Comparison of ENCODE assay signal across 26 cellular contexts in the genomic region with DNA sequence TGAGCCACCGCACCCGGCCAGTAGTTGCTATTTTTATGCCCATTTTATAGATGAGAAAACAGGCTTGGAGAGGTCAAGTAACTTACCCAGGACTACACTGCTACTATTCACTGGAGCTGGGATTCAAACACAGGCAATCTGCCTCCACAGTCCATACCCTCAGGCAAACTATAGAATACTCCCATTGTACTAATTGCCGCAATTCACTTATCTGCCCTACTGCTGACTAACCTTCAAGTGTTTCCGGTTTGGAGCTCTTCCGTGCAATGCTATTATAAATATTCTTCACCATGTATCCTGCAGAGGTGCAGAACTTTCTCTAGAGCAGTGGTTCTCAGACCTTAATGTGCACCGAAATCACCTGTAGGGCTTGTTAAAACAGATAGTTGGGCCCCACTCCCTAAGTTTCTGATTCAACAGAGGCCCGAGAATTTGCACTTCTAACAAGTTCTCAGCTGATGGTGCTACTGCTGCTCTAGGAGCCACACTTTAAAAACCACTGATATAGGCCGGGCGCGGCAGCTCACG. TPM values are rescaled to one million over a fixed set of nuclear protein-coding genes. Genes with fewer than 3 reads are reported as not detected.
A peak's percentile ranks its signal among the peaks of the same experiment; 100 is the strongest.
DNase-seq lines count a peak whose midpoint lies in the region; ATAC-seq, FAIRE-seq and TF ChIP-seq lines count a peak whose summit lies in the region.
"Had no signal": no experiment of that assay in that cellular context is flagged by ENCODE, and none has a peak within 500 bp of the region (broad histone marks: within the 10 kb centered on the region; RNA-seq: fewer than 3 reads in every experiment).

No MANE protein-coding gene starts in this region.

- H3K4me1 ChIP-seq in HUES48 (ENCODE audit: control insufficient read depth, insufficient read depth, low read length), result peaks cover 17% of the 10 kb centered on the region
- H3K4me1 ChIP-seq in H1 (replicated peaks in 1 of 4; ENCODE audit: control insufficient read depth in 3 of 4, insufficient read depth in 4 of 4, low read length in 3 of 4), result peaks cover 3 to 11% (median 7%) of the 10 kb centered on the region in 4 experiments

- TF ChIP-seq EP300 in H1 (IDR thresholded peaks at IDR 0.05; ENCODE audit: borderline replicate concordance in 1 of 2, low read depth in 2 of 2, low read length in 2 of 2), result no peak

- H2BK20ac ChIP-seq in H1 (ENCODE audit: low read length), result no peak overlapping the region

- no peak overlapping the region for H2AFZ ChIP-seq in H1 (ENCODE audit: low read length)

- H3K36me3 Mint-ChIP-seq in neural crest cell (ENCODE audit: low read depth), result no peaks in the 10 kb centered on the region
- peaks cover 5% of the 10 kb centered on the region; the same call in 1 of the 2 replicates for H3K36me3 Mint-ChIP-seq in HFFc6 (ENCODE audit: low read depth)

- H2BK120ac ChIP-seq in H1 (replicated peaks; ENCODE audit: low read depth, low read length), result no peak overlapping the region

- no peak overlapping the region for H3K14ac ChIP-seq in H1 (ENCODE audit: insufficient read length)

- H3K4me1 Mint-ChIP-seq in neural crest cell (peaks cover 31% of the 10 kb centered on the region), HFFc6 (ENCODE audit: low read depth) (peaks cover 32% of the 10 kb centered on the region)

- no peak overlapping the region for H4K8ac ChIP-seq in H1 (ENCODE audit: extremely low read depth, insufficient read depth, low read length)

- H3K4me3 Mint-ChIP-seq in neural crest cell (peak overlapping the region; percentile 80), HFFc6 (no peak overlapping the region)
- H3K4me3 Mint-ChIP-seq: activated naive CD4-positive, alpha-beta T cell treated with anti-CD3 and anti-CD28 coated beads for 36 hours had no signal

- TF ChIP-seq CTCF in H1 (IDR thresholded peaks at IDR 0.05; ENCODE audit: control extremely low read depth in 1 of 3, insufficient read depth in 1 of 3, low read depth in 1 of 3, low read length in 3 of 3) (no peak), neural crest cell (conservative IDR thresholded peaks at IDR 0.05) (no peak), HFFc6 (IDR thresholded peaks at IDR 0.05) (no peak)

- H2BK5ac ChIP-seq in H1 (ENCODE audit: low read depth, low read length), result no peak overlapping the region

- peaks cover 12 to 15% of the 10 kb centered on the region in 2 experiments for H4K20me1 ChIP-seq in H1 (replicated peaks in 1 of 2; ENCODE audit: control insufficient read depth in 1 of 2, insufficient read depth in 2 of 2, low read length in 2 of 2)

- no peaks in the 10 kb centered on the region for H3K27me3 Mint-ChIP-seq in neural crest cell (ENCODE audit: low read depth)
- peaks cover 7% of the 10 kb centered on the region for H3K27me3 Mint-ChIP-seq in HFFc6 (ENCODE audit: insufficient read depth)

- no peak overlapping the region for H3K4me3 ChIP-seq in HUES48 (ENCODE audit: low read depth, low read length)
- H3K4me3 ChIP-seq in H1 (ENCODE audit: extremely low read depth in 1 of 4, insufficient read depth in 2 of 4, low read depth in 3 of 4, low read length in 4 of 4), result no peak overlapping the region

- peaks cover 5% of the 10 kb centered on the region for H3K79me1 ChIP-seq in H1 (ENCODE audit: low read depth, low read length)

- DNase-seq in NCI-H510A treated with DMSO at 0.1 percent for 48 hours (lab: John Stamatoyannopoulos, UW) (peak; percentile 47), NCI-H510A (lab: John Stamatoyannopoulos, UW) (no peak), H1 (ENCODE audit: low read depth in 1 of 2, low spot score in 2 of 2) (no peak), neural crest cell (ENCODE audit: low read depth, low spot score) (no peak), SW480 (ENCODE audit: low spot score) (no peak), HFFc6 (no peak)
- no peak for DNase-seq in stimulated activated naive CD8-positive, alpha-beta T cell treated with anti-CD3 and anti-CD28 coated beads, Interleukin-15, Interleukin-2, amounts not matched to agents 100 U/mL and 50 U/mL, for 24 hours
- DNase-seq: 8988T; activated CD4-positive, alpha-beta T cell treated with anti-CD3 and anti-CD28 coated beads, Interleukin-2, amount 50 U/mL, for 4 hours; activated naive CD4-positive, alpha-beta T cell treated with anti-CD3 and anti-CD28 coated beads for 36 hours; activated T-cell treated with anti-CD3 and anti-CD28 coated beads for 4 hours; DMS 273 treated with DMSO at 0.1 percent for 48 hours; GDM1; hippocampal formation; mesendoderm; MM.1S; NCI-H187 treated with DMSO at 0.1 percent for 48 hours; NCI-H446; small intestine; stimulated activated CD4-positive, alpha-beta T cell treated with anti-CD3 and anti-CD28 coated beads, Interleukin-4, amount 100 ng/mL, for 24 hours had no signal

- H2BK15ac ChIP-seq in H1 (ENCODE audit: low read length), result 0 out of 2 replicates have a peak overlapping the region, but pooled peaks have one; percentile 48

- POLR2A ChIA-PET in H1 (lab: Charles Lee; ENCODE audit: partially characterized antibody), result interaction anchor here (1.0 to 1.8 kb wide), 6 partner anchors 13 to 49 kb away, joined by 3 to 6 read pairs (median 4); a partner anchor contains a TSS

- no peak overlapping the region for H3K56ac ChIP-seq in H1 (replicated peaks; ENCODE audit: insufficient read length, low read depth, low read length)

- no peak overlapping the region for H3K9ac ChIP-seq in HUES48 (ENCODE audit: low read depth, low read length)
- no peak overlapping the region for H3K9ac ChIP-seq in H1 (replicated peaks in 1 of 4; ENCODE audit: extremely low read depth in 1 of 4, low read depth in 3 of 4, low read length in 3 of 4)

- H3K27ac Mint-ChIP-seq in neural crest cell (ENCODE audit: unreplicated experiment) (no peak overlapping the region), HFFc6 (no peak overlapping the region)

- no peak overlapping the region for H4K5ac ChIP-seq in H1 (ENCODE audit: insufficient read length, low read depth, low read length)

- H3K4ac ChIP-seq in H1 (replicated peaks; ENCODE audit: insufficient read length, low read depth, low read length), result no peak overlapping the region

- no peak for TF ChIP-seq RAD21 in H1 (IDR thresholded peaks at IDR 0.05 in 1 of 2, conservative IDR thresholded peaks at IDR 0.05 in 1 of 2; ENCODE audit: low read depth in 2 of 2, low read length in 2 of 2)

- peak overlapping the region; percentile 36 for H3K27ac ChIP-seq in HUES48 (ENCODE audit: low read depth, low read length)
- H3K27ac ChIP-seq in H1 (ENCODE audit: low read depth, low read length), result no peak overlapping the region
- H3K27ac ChIP-seq: RWPE1 had no signal

- peaks cover 30 to 84% of the 10 kb centered on the region in 2 experiments for H3K79me2 ChIP-seq in H1 (ENCODE audit: control insufficient read depth in 1 of 2, insufficient read depth in 2 of 2, low read length in 2 of 2)

- H3K27me3 ChIP-seq in HUES48 (ENCODE audit: control insufficient read depth, insufficient read depth, low read length), result no peaks in the 10 kb centered on the region
- H3K27me3 ChIP-seq in H1 (replicated peaks in 1 of 4; ENCODE audit: control insufficient read depth in 3 of 4, extremely low read depth in 1 of 4, insufficient read depth in 3 of 4, low read length in 3 of 4), result no peaks in the 10 kb centered on the region

- H3K4me2 ChIP-seq in H1 (ENCODE audit: insufficient read depth in 1 of 2, low read depth in 2 of 2, low read length in 2 of 2), result no peak overlapping the region; a peak in 1 of 4 replicates

- H2BK12ac ChIP-seq in H1 (ENCODE audit: low read depth, low read length), result no peak overlapping the region

- H3K9me3 ChIP-seq in HUES48 (ENCODE audit: control insufficient read depth, insufficient read depth, low read length) (no peaks in the 10 kb centered on the region), H1 (ENCODE audit: insufficient read depth in 2 of 2, low read depth in 1 of 2, low read length in 1 of 2) (no peaks in the 10 kb centered on the region)

- no peak overlapping the region for H2AK5ac ChIP-seq in H1 (ENCODE audit: low read depth, low read length)

- no peak overlapping the region for H3K23ac ChIP-seq in H1 (ENCODE audit: insufficient read length)

- no peak for FAIRE-seq in H1 (lab: Jason Lieb, UNC)
- FAIRE-seq: astrocyte, colon, endometrium, H54, small intestine had no signal

- peaks cover 3% of the 10 kb centered on the region for H3K23me2 ChIP-seq in H1 (ENCODE audit: low read depth, low read length)

- TF ChIP-seq POLR2A in H1 (IDR thresholded peaks at IDR 0.05; ENCODE audit: control extremely low read depth in 1 of 2, low read depth in 2 of 2, low read length in 2 of 2), result no peak

- WGBS in H1 (ENCODE audit: extremely low coverage in 1 of 2, insufficient coverage in 1 of 2, insufficient read length in 1 of 2, insufficient replicate concordance in 2 of 2, low coverage in 1 of 2, low lambda C conversion rate in 2 of 2, missing lambda C conversion rate in 1 of 2), 2 experiments, result 92% methylated on average over 11 of the region's 11 CpGs; no CpG with 5 or more reads in 1 of the 2 experiments

- H3K36me3 ChIP-seq in HUES48 (ENCODE audit: control insufficient read depth, insufficient read depth, low read length) (peaks cover 20% of the 10 kb centered on the region), H1 (ENCODE audit: control insufficient read depth in 2 of 4, insufficient read depth in 4 of 4, low read length in 3 of 4) (peaks cover 0 to 4% (median 2%) of the 10 kb centered on the region in 4 experiments; a peak in 3 of 8 replicates)

- no peak overlapping the region for H3K18ac ChIP-seq in H1 (ENCODE audit: extremely low read depth, low read length)

- CTCF ChIA-PET in H1 (lab: Charles Lee; ENCODE audit: partially characterized antibody), result interaction anchor here (1.1 to 6.9 kb wide), 4 partner anchors 22 to 49 kb away, joined by 4 to 36 read pairs (median 6); a partner anchor contains a TSS

- H3K9me3 Mint-ChIP-seq in neural crest cell (no peaks in the 10 kb centered on the region), HFFc6 (no peaks in the 10 kb centered on the region)
- H3K9me3 Mint-ChIP-seq: activated naive CD4-positive, alpha-beta T cell treated with anti-CD3 and anti-CD28 coated beads for 36 hours had no signal

- H4K91ac ChIP-seq in H1 (replicated peaks; ENCODE audit: insufficient read length, low read length), result no peak overlapping the region

- no peak for ATAC-seq in stimulated activated naive CD8-positive, alpha-beta T cell treated with anti-CD3 and anti-CD28 coated beads, Interleukin-15, Interleukin-2, amounts not matched to agents 100 U/mL and 50 U/mL, for 24 hours

RNA-seq across cellular contexts. Expression of a gene that starts 1.9 kb away (rescaled TPM):
- total RNA-seq in H1 (2021; fragmentation: NEBNext Ultra II Directional; extraction: Animal tissue kit (Norgen Biotek cat#: 25700)), result 378 and 388 TPM in 2 replicates
- polyA plus RNA-seq in H1 (2011; rRNA removed), result 78.2 and 83.7 TPM in 2 replicates
- polyA plus RNA-seq in H1 (2011; cell fraction: cytosol; rRNA removed), result 144 TPM
- 56.7 TPM for polyA plus RNA-seq in H1 (2011; cell fraction: nucleus; rRNA removed)
- 148 to 255 TPM (median 185 TPM) in 4 replicates for polyA plus RNA-seq in H1 (2012, experiment 1 of 2)
- polyA plus RNA-seq in H1 (2012, experiment 2 of 2), result 20.2 TPM
- 174 TPM for polyA plus RNA-seq in H1 (2013, experiment 1 of 2)
- 179 TPM for polyA plus RNA-seq in H1 (2013, experiment 2 of 2)
- polyA minus RNA-seq in H1 (2011; rRNA and poly(A)+ RNA removed), result 159 and 221 TPM in 2 replicates
- polyA minus RNA-seq in H1 (2011; cell fraction: cytosol; rRNA and poly(A)+ RNA removed), result 113 TPM
- polyA minus RNA-seq in H1 (2011; cell fraction: nucleus; rRNA and poly(A)+ RNA removed), result 140 TPM
- 204 TPM in 2 replicates for total RNA-seq in neural crest cell
- total RNA-seq in HFFc6 (2021; fragmentation: NEBNext Ultra II Directional; extraction: Animal tissue kit (Norgen Biotek cat#: 25700)), result 100 to 1,000 TPM; 157 to 169 (median 168) TPM

RNA-seq across cellular contexts. Expression of a gene that starts 44.7 kb away (rescaled TPM):
- 1.4 and 2.1 TPM in 2 replicates for total RNA-seq in H1 (2021; fragmentation: NEBNext Ultra II Directional; extraction: Animal tissue kit (Norgen Biotek cat#: 25700))
- 1.2 and 1.4 TPM in 2 replicates for polyA plus RNA-seq in H1 (2011; rRNA removed)
- 1.4 TPM for polyA plus RNA-seq in H1 (2011; cell fraction: cytosol; rRNA removed)
- 1.1 TPM for polyA plus RNA-seq in H1 (2011; cell fraction: nucleus; rRNA removed)
- 0.93 to 1.3 TPM (median 0.99 TPM) in 4 replicates for polyA plus RNA-seq in H1 (2012, experiment 1 of 2)
- 0.09 TPM for polyA plus RNA-seq in H1 (2012, experiment 2 of 2)
- 1.7 TPM for polyA plus RNA-seq in H1 (2013, experiment 1 of 2)
- 1.0 TPM for polyA plus RNA-seq in H1 (2013, experiment 2 of 2)
- 4.1 and 5.2 TPM in 2 replicates for polyA minus RNA-seq in H1 (2011; rRNA and poly(A)+ RNA removed)
- polyA minus RNA-seq in H1 (2011; cell fraction: cytosol; rRNA and poly(A)+ RNA removed), result 5.4 TPM
- polyA minus RNA-seq in H1 (2011; cell fraction: nucleus; rRNA and poly(A)+ RNA removed), result 4.7 TPM
- total RNA-seq in neural crest cell, result 1.1 and 1.8 TPM in 2 replicates
- total RNA-seq in HFFc6 (2021; fragmentation: NEBNext Ultra II Directional; extraction: Animal tissue kit (Norgen Biotek cat#: 25700)), result under 1 TPM; 0.14 to 0.38 (median 0.19) TPM

RNA-seq across cellular contexts. Expression of a gene that starts 49.3 kb away (rescaled TPM):
- total RNA-seq in H1 (2021; fragmentation: NEBNext Ultra II Directional; extraction: Animal tissue kit (Norgen Biotek cat#: 25700)), result 190 and 198 TPM in 2 replicates
- 39.8 and 57.3 TPM in 2 replicates for polyA plus RNA-seq in H1 (2011; rRNA removed)
- 77.3 TPM for polyA plus RNA-seq in H1 (2011; cell fraction: cytosol; rRNA removed)
- polyA plus RNA-seq in H1 (2011; cell fraction: nucleus; rRNA removed), result 88.8 TPM
- 60.6 to 118 TPM (median 75.0 TPM) in 4 replicates for polyA plus RNA-seq in H1 (2012, experiment 1 of 2)
- 8.1 TPM for polyA plus RNA-seq in H1 (2012, experiment 2 of 2)
- polyA plus RNA-seq in H1 (2013, experiment 1 of 2), result 172 TPM
- polyA plus RNA-seq in H1 (2013, experiment 2 of 2), result 173 TPM
- 100 and 129 TPM in 2 replicates for polyA minus RNA-seq in H1 (2011; rRNA and poly(A)+ RNA removed)
- 68.5 TPM for polyA minus RNA-seq in H1 (2011; cell fraction: cytosol; rRNA and poly(A)+ RNA removed)
- polyA minus RNA-seq in H1 (2011; cell fraction: nucleus; rRNA and poly(A)+ RNA removed), result 180 TPM
- total RNA-seq in neural crest cell, result 41.2 and 45.5 TPM in 2 replicates
- 100 to 1,000 TPM in 1 of 6 experiments, 10 to 100 TPM in 5; 86.4 to 108 (median 95.1) TPM for total RNA-seq in HFFc6 (2021; fragmentation: NEBNext Ultra II Directional; extraction: Animal tissue kit (Norgen Biotek cat#: 25700))
